9 cellular contexts compared by ENCODE assay signal in the genomic region with DNA sequence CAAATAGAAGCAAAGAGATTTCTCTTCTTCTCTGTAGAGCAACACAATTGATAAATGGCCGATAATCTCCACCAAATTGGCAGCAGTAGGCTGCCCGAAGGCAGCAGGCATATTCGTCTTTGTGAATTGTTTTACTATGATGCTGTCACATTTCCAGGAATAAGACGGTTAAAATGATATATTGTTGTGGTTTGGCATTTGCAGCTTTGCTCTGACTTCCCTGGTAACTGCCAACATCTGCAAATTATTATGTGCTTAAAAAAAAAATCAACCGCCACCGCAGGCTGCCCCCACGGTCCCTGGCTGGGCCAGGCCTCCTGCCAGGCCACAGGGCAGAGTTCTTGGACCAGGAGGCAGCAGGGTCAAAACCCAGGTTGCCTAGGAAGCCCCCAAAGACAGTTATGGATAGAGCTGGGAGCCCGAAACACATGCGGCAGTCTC.
DNase-seq lines count a peak whose midpoint lies in the region; ATAC-seq and TF ChIP-seq lines count a peak whose summit lies in the region.
"Had no signal": no experiment of that assay in that cellular context is flagged by ENCODE, and none has a peak within 500 bp of the region (broad histone marks: within the 10 kb centered on the region; RNA-seq: fewer than 3 reads in every experiment).

No MANE protein-coding gene starts in this region.

- H3K27ac ChIP-seq in KOPT-K1 (ENCODE audit: low read depth, low read length, poor library complexity, severe bottlenecking) = peak overlapping the region; percentile 100
- H3K27ac ChIP-seq: VCaP had no signal

- no peak for TF ChIP-seq CTCF in mucosa of descending colon (IDR thresholded peaks at IDR 0.05)

- DNase-seq in AG08396 (ENCODE audit: low spot score) (peak; percentile 71), astrocyte of the hippocampus (ENCODE audit: low read depth, low spot score) (peak; percentile 36), mucosa of descending colon (no peak), left colon (no peak), NCI-H187 treated with DMSO at 0.1 percent for 48 hours (lab: John Stamatoyannopoulos, UW) (no peak), OCI-M2 (lab: John Stamatoyannopoulos, UW; ENCODE audit: unreplicated experiment) (no peak), mucosa of gallbladder (ENCODE audit: low spot score) (no peak)

- H3K9me3 ChIP-seq in KOPT-K1 (ENCODE audit: insufficient read depth, low read length, poor library complexity, severe bottlenecking) (no peaks in the 10 kb centered on the region), mucosa of descending colon (no peaks in the 10 kb centered on the region)

- H3K36me3 ChIP-seq in KOPT-K1 (ENCODE audit: insufficient read depth, low read length) = no peaks in the 10 kb centered on the region
- H3K36me3 ChIP-seq in mucosa of descending colon (ENCODE audit: low read depth) = no peaks in the 10 kb centered on the region

- peaks cover 13% of the 10 kb centered on the region for H3K4me1 ChIP-seq in mucosa of descending colon (ENCODE audit: low read depth)

- ATAC-seq in mucosa of descending colon (peak; percentile 22), left colon (no peak)

- intact Hi-C loops in mucosa of descending colon (cut with DNase I, micrococcal nuclease) = no loop called here
- intact Hi-C loops in left colon (cut with DNase I, micrococcal nuclease) = no loop called here

- no peak overlapping the region for H3K4me3 ChIP-seq in mucosa of descending colon

Comparison
In these comparisons a context has a peak if more than half of its experiments do, and no peak if none do; other contexts are left out.
1. DNase-seq: peak in AG08396 (single experiment) and astrocyte of the hippocampus (single experiment); none in mucosa of descending colon (0 of 3), left colon (0 of 2), NCI-H187 treated with DMSO at 0.1 percent for 48 hours (single experiment), OCI-M2 (single experiment) and mucosa of gallbladder (single experiment).